In genomic region chr1:209398330-209398991, GRCh38 we compare ENCODE assay signal across 10 cellular contexts.
DNase-seq lines count a peak whose midpoint lies in the region; ATAC-seq, FAIRE-seq and TF ChIP-seq lines count a peak whose summit lies in the region.
"Had no signal": no experiment of that assay in that cellular context is flagged by ENCODE, and none has a peak within 500 bp of the region (broad histone marks: within the 10 kb centered on the region; RNA-seq: fewer than 3 reads in every experiment).

No MANE protein-coding gene starts in this region.

- no peaks in the 10 kb centered on the region for H3K9me3 Mint-ChIP-seq in effector memory CD8-positive, alpha-beta T cell

- H3K36me3 ChIP-seq in HAP-1 (replicated peaks) (no peaks in the 10 kb centered on the region), SK-N-MC (ENCODE audit: insufficient read depth, low read length) (no peaks in the 10 kb centered on the region)

- H3K27me3 ChIP-seq in HAP-1 (ENCODE audit: low read depth), result no peaks in the 10 kb centered on the region

- no peak for ATAC-seq in effector memory CD8-positive, alpha-beta T cell (replicated peaks)

- peaks cover 63% of the 10 kb centered on the region for H3K4me1 ChIP-seq in HAP-1

- peak overlapping the region; percentile 3 for H3K9ac ChIP-seq in SK-N-MC (ENCODE audit: insufficient read length)

- DNase-seq in HAP-1 (ENCODE audit: low spot score in 2 of 2) (peak; percentile 88 to 98), SK-N-MC (ENCODE audit: low read depth, low spot score) (peak; percentile 65), globus pallidus (ENCODE audit: low spot score) (peak; percentile 41), skeletal muscle cell (ENCODE audit: low read depth) (peak; percentile 69), middle frontal gyrus (ENCODE audit: extremely low spot score, low spot score) (no peak), H54 (ENCODE audit: insufficient read length, low spot score) (no peak)
- DNase-seq in stimulated activated CD4-positive, alpha-beta T cell treated with anti-CD3 and anti-CD28 coated beads, Interleukin-2, amount 100 ng/mL, for 48 hours, result no peak
- DNase-seq in effector memory CD8-positive, alpha-beta T cell, result no peak
- DNase-seq: activated CD4-positive, CD25-positive, alpha-beta regulatory T cell treated with anti-CD3 and anti-CD28 coated beads, Interleukin-2, amount 50 U/mL, for 72 hours; KG1 had no signal

- H3K4me1 Mint-ChIP-seq in effector memory CD8-positive, alpha-beta T cell (ENCODE audit: low read depth in 2 of 2), result no peaks in the 10 kb centered on the region

- H3K27ac Mint-ChIP-seq in effector memory CD8-positive, alpha-beta T cell, result no peak overlapping the region

- no peaks in the 10 kb centered on the region for H3K36me3 Mint-ChIP-seq in effector memory CD8-positive, alpha-beta T cell (ENCODE audit: insufficient read depth)

- H3K4me3 Mint-ChIP-seq in effector memory CD8-positive, alpha-beta T cell, result no peak overlapping the region

- in situ Hi-C loops in HAP-1 (cut with MboI; ENCODE audit: low sequenced_read_pairs), result no loop called here

- H3K9me3 ChIP-seq in HAP-1 (no peaks in the 10 kb centered on the region), SK-N-MC (ENCODE audit: low read depth, low read length) (no peaks in the 10 kb centered on the region)

- H3K27ac ChIP-seq in SK-N-MC, result peak overlapping the region; percentile 85

- TF ChIP-seq POLR2A in H54 (IDR thresholded peaks at IDR 0.05; ENCODE audit: low read depth, low read length), result no peak

- FAIRE-seq in H54 (lab: Jason Lieb, UNC), result no peak

- H3K4me3 ChIP-seq in HAP-1, result no peak overlapping the region
- H3K4me3 ChIP-seq in SK-N-MC, result peak overlapping the region; percentile 46
- H3K4me3 ChIP-seq in skeletal muscle cell (ENCODE audit: low read depth, low read length), result no peak overlapping the region

- peaks cover 30 to 32% of the 10 kb centered on the region in 2 donors for H3K27me3 Mint-ChIP-seq in effector memory CD8-positive, alpha-beta T cell

Comparison
In these comparisons a context has a peak if more than half of its experiments do, and no peak if none do; other contexts are left out.
1. DNase-seq: peak in HAP-1 (2 of 2), SK-N-MC (single experiment), globus pallidus (single experiment) and skeletal muscle cell (single experiment); none in stimulated activated CD4-positive, alpha-beta T cell treated with anti-CD3 and anti-CD28 coated beads, Interleukin-2, amount 100 ng/mL, for 48 hours (0 of 2), middle frontal gyrus (single experiment), effector memory CD8-positive, alpha-beta T cell (0 of 3) and H54 (single experiment).